ENCODE assay signal across 19 cellular contexts in the genomic region with DNA sequence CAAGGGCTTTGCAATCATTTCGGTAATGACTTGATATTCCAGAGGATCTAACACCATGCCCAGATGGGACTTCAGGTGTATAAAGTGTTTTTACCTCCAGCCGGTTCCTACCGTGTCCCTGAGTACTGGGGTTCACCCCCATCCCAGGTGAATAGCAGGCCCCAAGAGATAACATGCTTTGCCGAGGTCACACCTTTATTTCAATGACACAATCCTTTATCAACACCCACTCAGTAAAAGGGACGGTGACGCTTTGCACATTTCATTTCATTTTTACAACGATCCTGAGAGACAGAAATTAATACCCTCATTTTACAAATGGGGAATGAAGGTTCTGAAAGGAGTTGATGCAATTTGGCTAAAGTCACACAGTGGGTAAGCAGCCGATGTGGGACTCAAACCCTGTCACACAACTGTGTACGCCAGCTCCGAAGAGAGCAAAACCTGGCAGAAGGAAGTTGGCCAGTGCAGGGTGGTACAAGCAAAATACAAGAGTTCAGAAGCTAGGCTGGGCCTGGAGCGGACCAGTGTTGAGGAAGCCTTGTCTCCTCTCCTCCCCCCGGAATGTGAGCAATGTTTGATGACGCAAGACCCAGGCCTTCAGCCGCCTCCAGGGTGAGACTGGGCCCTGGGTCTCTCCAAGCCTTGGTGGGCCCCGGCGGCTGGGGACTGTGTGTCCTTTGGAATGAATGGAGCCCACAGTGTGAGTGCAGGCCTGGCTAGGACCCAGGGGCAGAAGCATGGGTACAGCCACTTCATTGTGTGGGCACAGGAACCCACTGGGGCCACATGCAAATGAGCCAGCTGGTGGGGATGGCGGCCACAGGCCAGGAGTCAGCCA.
A peak's percentile ranks its signal among the peaks of the same experiment; 100 is the strongest.
DNase-seq lines count a peak whose midpoint lies in the region; ATAC-seq and TF ChIP-seq lines count a peak whose summit lies in the region.
"Had no signal": no experiment of that assay in that cellular context is flagged by ENCODE, and none has a peak within 500 bp of the region (broad histone marks: within the 10 kb centered on the region; RNA-seq: fewer than 3 reads in every experiment).

No MANE protein-coding gene starts in this region.

- H3K4me1 ChIP-seq in left ventricle myocardium inferior = peaks cover 23% of the 10 kb centered on the region
- H3K4me1 ChIP-seq: A549, ascending aorta, parathyroid adenoma had no signal

- intact Hi-C loops in left ventricle myocardium superior (cut with micrococcal nuclease) (no loop called here), left ventricle myocardium inferior (cut with micrococcal nuclease) (no loop called here)

- H3K4me3 Mint-ChIP-seq in mesothelial cell of epicardium = no peak overlapping the region
- H3K4me3 Mint-ChIP-seq: CD4-positive, alpha-beta memory T cell; IgD-negative memory B cell had no signal

- H3K27ac ChIP-seq in left ventricle myocardium inferior (replicated peaks) = no peak overlapping the region
- peak overlapping the region; percentile 80 for H3K27ac ChIP-seq in temporal lobe (ENCODE audit: low read depth, low read length)
- H3K27ac ChIP-seq: A549, ascending aorta, parathyroid adenoma, SK-N-MC, thyroid gland had no signal

- H3K9me3 ChIP-seq in left ventricle myocardium inferior (replicated peaks) = no peaks in the 10 kb centered on the region
- H3K9me3 ChIP-seq: A549, ascending aorta, thyroid gland had no signal

- peak; percentile 30 for ATAC-seq in left ventricle myocardium superior
- no peak for ATAC-seq in HG02885 (IDR thresholded peaks at IDR 0.05; ENCODE audit: poor library complexity, unreplicated experiment)
- ATAC-seq: A549, GM12878, HCT116 had no signal

- no peaks in the 10 kb centered on the region for H3K36me3 ChIP-seq in left ventricle myocardium inferior
- H3K36me3 ChIP-seq: ascending aorta, thyroid gland had no signal

- H3K9me3 Mint-ChIP-seq in mesothelial cell of epicardium = peaks cover under 1% of the 10 kb centered on the region
- H3K9me3 Mint-ChIP-seq: activated T-helper 2 cell treated with anti-CD3 and anti-CD28 coated beads, Interferon-gamma antibody, Interleukin-2, Interleukin-4, amounts not matched to agents 10 μg/mL and 5 μg/mL and 100 μg/mL, durations not matched to agents 14 hours and 24 hours and 36 hours; CD4-positive, alpha-beta memory T cell had no signal

- DNase-seq in left ventricle myocardium superior (no peak), left ventricle myocardium inferior (no peak), fibroblast of villous mesenchyme (ENCODE audit: low read depth) (peak; percentile 7), mesothelial cell of epicardium (ENCODE audit: low spot score in 2 of 2, unreplicated experiment in 2 of 2) (peak in 1 of 2 experiments; percentile 55), LoVo (ENCODE audit: low spot score) (no peak), SIG-M5 treated with dmso at 0.1 percent for 504 hours (lab: John Stamatoyannopoulos, UW; ENCODE audit: unreplicated experiment) (no peak)
- DNase-seq: CD4-positive, alpha-beta memory T cell; NCI-H1105 treated with DMSO at 0.1 percent for 48 hours; thyroid gland had no signal

- no peaks in the 10 kb centered on the region for H3K36me3 Mint-ChIP-seq in mesothelial cell of epicardium
- H3K36me3 Mint-ChIP-seq: CD4-positive, alpha-beta memory T cell; IgD-negative memory B cell had no signal

- H3K27me3 ChIP-seq in left ventricle myocardium inferior (ENCODE audit: low read depth) = peaks cover 14% of the 10 kb centered on the region
- H3K27me3 ChIP-seq: ascending aorta, thyroid gland had no signal

- H3K27ac Mint-ChIP-seq in mesothelial cell of epicardium = peak overlapping the region; percentile 83
- H3K27ac Mint-ChIP-seq: activated T-helper 2 cell treated with anti-CD3 and anti-CD28 coated beads, Interferon-gamma antibody, Interleukin-2, Interleukin-4, amounts not matched to agents 10 μg/mL and 5 μg/mL and 100 μg/mL, durations not matched to agents 14 hours and 24 hours and 36 hours; CD4-positive, alpha-beta memory T cell; IgD-negative memory B cell had no signal

- no peaks in the 10 kb centered on the region for H3K27me3 Mint-ChIP-seq in mesothelial cell of epicardium (ENCODE audit: low read depth)
- H3K27me3 Mint-ChIP-seq: IgD-negative memory B cell had no signal

- peaks cover 57% of the 10 kb centered on the region for H3K4me1 Mint-ChIP-seq in mesothelial cell of epicardium
- H3K4me1 Mint-ChIP-seq: CD4-positive, alpha-beta memory T cell; IgD-negative memory B cell had no signal

- TF ChIP-seq CTCF in left ventricle myocardium inferior (IDR thresholded peaks at IDR 0.05; ENCODE audit: borderline replicate concordance) (no peak), fibroblast of villous mesenchyme (IDR thresholded peaks at IDR 0.05; ENCODE audit: insufficient read depth, low read depth, low read length) (no peak), mesothelial cell of epicardium (IDR thresholded peaks at IDR 0.05; ENCODE audit: unreplicated experiment) (no peak)

- no peak overlapping the region for H3K4me3 ChIP-seq in left ventricle myocardium inferior
- no peak overlapping the region for H3K4me3 ChIP-seq in fibroblast of villous mesenchyme (ENCODE audit: low read depth, low read length)
- H3K4me3 ChIP-seq: A549, ascending aorta, GM12878, SK-N-MC, thyroid gland had no signal
